8 cellular contexts compared by ENCODE assay signal in the genomic region with DNA sequence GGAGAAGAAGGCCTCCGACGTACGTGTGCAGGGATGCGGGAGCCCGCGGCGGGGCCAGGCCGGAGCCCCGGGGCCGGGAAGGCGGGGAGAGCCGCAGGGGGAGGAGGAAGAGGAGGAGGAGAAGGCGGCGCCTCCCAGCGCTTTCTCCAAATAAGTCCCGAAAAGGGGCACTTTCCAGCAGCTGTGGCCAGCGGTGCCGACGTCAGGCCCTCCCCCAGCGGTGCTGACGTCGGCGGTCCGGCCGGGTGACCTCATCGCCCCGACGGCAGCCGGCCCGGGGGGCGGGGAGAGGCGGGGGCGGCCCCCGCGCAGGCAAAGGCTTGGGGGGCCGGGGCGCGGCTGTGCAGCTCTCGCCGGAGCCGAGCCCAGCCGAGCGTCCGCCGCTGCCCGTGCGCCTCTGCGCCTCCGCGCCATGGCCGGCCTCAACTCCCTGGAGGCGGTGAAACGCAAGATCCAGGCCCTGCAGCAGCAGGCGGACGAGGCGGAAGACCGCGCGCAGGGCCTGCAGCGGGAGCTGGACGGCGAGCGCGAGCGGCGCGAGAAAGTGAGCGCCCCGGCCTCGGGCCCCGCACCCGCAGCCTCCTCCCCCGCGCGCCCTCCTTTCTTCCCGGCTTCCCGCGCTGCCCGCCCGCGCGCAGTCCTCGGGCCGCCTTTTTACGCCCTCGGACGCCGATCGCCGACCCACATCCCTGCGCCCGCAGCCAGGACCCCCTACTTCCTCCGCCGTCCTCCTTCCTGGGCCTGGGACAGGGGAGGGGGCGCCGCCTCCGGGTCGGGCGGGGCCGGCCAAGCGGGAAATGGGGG. TPM values are rescaled to one million over a fixed set of nuclear protein-coding genes. Genes with fewer than 3 reads are reported as not detected.
DNase-seq lines count a peak whose midpoint lies in the region; ATAC-seq and TF ChIP-seq lines count a peak whose summit lies in the region.

Gene TPM4 (plus strand): TSS at position 342 of the 804 bp plus-strand sequence. CDS start 71 bp downstream, at position 413.

- H3K27ac ChIP-seq in KOPT-K1 (ENCODE audit: low read depth, low read length, poor library complexity, severe bottlenecking) (peak within 1 kb of the TSS; percentile 99), adrenal gland (peak within 1 kb of the TSS; percentile 66 to 99 (median 96)), upper lobe of left lung (peak within 1 kb of the TSS; percentile 99 to 100 (median 99))

- no peaks in the 10 kb centered on the region for H3K9me3 ChIP-seq in KOPT-K1 (ENCODE audit: insufficient read depth, low read length, poor library complexity, severe bottlenecking)
- no peaks in the 10 kb centered on the region for H3K9me3 ChIP-seq in adrenal gland (replicated peaks in 1 of 3)
- H3K9me3 ChIP-seq in upper lobe of left lung = no peaks in the 10 kb centered on the region

- TF ChIP-seq EP300 in upper lobe of left lung (IDR thresholded peaks at IDR 0.05) = peak in 1 of 4 donors; percentile 72

- intact Hi-C loops in adrenal gland (cut with DNase I) = no loop called here
- intact Hi-C loops in left cardiac atrium (cut with DNase I) = loop anchor here in 1 of 2 donors (5.0 kb wide), 1 partner anchor 36 kb away; the partner anchor contains the start of gene RAB8A
- intact Hi-C loops in posterior vena cava (cut with DNase I) = no loop called here

- H3K4me3 ChIP-seq in adrenal gland (peak within 1 kb of the TSS; percentile 82 to 98 (median 89)), upper lobe of left lung (peak within 1 kb of the TSS; percentile 78 to 98 (median 88))

- TF ChIP-seq CTCF in adrenal gland (IDR thresholded peaks at IDR 0.05) (no peak), upper lobe of left lung (IDR thresholded peaks at IDR 0.05) (peak in 2 of 6 experiments; percentile 21 to 22)

- H3K27me3 ChIP-seq in adrenal gland (no peaks in the 10 kb centered on the region), upper lobe of left lung (no peaks in the 10 kb centered on the region)

- DNase-seq in DMS79 (lab: John Stamatoyannopoulos, UW) (peak; percentile 43), T-helper 1 cell (peak; percentile 76 to 97 (median 80)), adrenal gland (peak; percentile 87 to 96 (median 91)), left cardiac atrium (peak; percentile 95), posterior vena cava (ENCODE audit: low spot score) (peak; percentile 98), upper lobe of left lung (peak; percentile 96 to 97)

- TF ChIP-seq POLR2A in adrenal gland (IDR thresholded peaks at IDR 0.05) (peak; percentile 76 to 86), upper lobe of left lung (IDR thresholded peaks at IDR 0.05) (peak; percentile 70 to 97 (median 88))

- peaks cover 24 to 35% of the 10 kb centered on the region in 2 donors for H3K4me1 ChIP-seq in adrenal gland (replicated peaks in 1 of 2)
- H3K4me1 ChIP-seq in upper lobe of left lung = peaks cover 51 to 72% (median 52%) of the 10 kb centered on the region in 4 donors

- ATAC-seq in GM21515 (IDR thresholded peaks at IDR 0.05; ENCODE audit: unreplicated experiment) = peak; percentile 42
- ATAC-seq in left cardiac atrium = peak; percentile 85 to 88
- ATAC-seq in upper lobe of left lung (ENCODE audit: low FRiP score in 2 of 2) = peak; percentile 88 to 91

- 0 to 2% (median 1%) methylated on average over 23 to 95 of the region's 101 CpGs for WGBS in adrenal gland, 4 donors
- 0 to 2% methylated on average over 21 to 49 of the region's 101 CpGs for WGBS in upper lobe of left lung, 2 donors

- H3K36me3 ChIP-seq in KOPT-K1 (ENCODE audit: insufficient read depth, low read length) (peaks cover 11% of the 10 kb centered on the region), adrenal gland (replicated peaks in 1 of 2) (peaks cover 0 to 5% of the 10 kb centered on the region in 2 donors), upper lobe of left lung (peaks cover 0 to 20% (median 4%) of the 10 kb centered on the region in 4 donors)

RNA-seq across cellular contexts. Expression of gene TPM4, which starts in this region (rescaled TPM):
- total RNA-seq in adrenal gland = 100 to 1,000 TPM; 145 to 294 (median 193) TPM
- 100 to 1,000 TPM; 195 to 290 (median 290) TPM for polyA plus RNA-seq in adrenal gland
- total RNA-seq in left cardiac atrium = 100 to 1,000 TPM; 183 to 310 TPM
- total RNA-seq in posterior vena cava = 1,000 to 10,000 TPM; 1,050 to 1,475 TPM
- 100 to 1,000 TPM; 258 to 569 (median 392) TPM for total RNA-seq in upper lobe of left lung

Comparison
In these comparisons a context has a peak if more than half of its experiments do, and no peak if none do; other contexts are left out.
1. Peak in every context shown above with its lines: DNase-seq, ATAC-seq, H3K4me3 ChIP-seq and H3K27ac ChIP-seq.
2. DNase-seq: peak in every context shown above with its lines; median percentile 98 in posterior vena cava; 96 in upper lobe of left lung; 95 in left cardiac atrium; 91 in adrenal gland; 80 in T-helper 1 cell; 43 in DMS79.